In the genomic region with DNA sequence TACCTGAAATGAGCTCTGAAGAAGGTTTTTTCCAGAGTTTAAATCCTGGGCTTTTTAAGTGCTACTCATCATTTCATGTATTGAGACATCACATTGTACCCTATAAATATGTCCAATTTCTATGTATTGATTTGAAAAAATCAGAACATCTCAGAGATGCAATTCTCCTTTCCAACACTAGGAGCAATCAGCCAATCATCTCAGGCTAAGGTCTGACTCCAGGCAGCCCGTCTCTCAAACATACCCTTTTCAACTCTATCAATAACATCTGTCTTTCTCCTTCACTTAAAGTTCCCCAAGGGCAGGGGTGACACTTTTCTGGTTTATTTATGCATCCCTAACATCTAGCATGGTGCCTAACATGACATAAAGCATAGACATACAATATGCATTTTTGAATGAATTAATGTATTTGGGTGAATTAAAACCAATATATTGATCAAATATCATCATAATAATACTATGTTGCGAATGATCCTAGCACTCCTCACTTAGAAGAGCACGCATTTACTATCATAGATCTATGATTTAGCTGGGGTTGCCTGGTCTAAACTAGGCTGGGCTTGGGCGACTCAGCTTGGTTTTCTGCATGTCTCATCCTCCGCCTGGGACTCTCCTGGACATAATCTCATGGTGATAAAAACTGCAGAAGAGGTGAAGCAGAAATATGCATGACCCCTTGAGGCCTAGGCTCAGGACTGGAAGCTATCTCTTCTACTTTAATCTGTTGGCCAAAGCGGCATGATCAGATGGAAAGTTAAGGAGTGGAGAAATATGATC, we compare ENCODE assay signal across 12 cellular contexts. TPM values are rescaled to one million over a fixed set of nuclear protein-coding genes. Genes with fewer than 3 reads are reported as not detected.
DNase-seq lines count a peak whose midpoint lies in the region; ATAC-seq, FAIRE-seq and TF ChIP-seq lines count a peak whose summit lies in the region.
"Had no signal": no experiment of that assay in that cellular context is flagged by ENCODE, and none has a peak within 500 bp of the region (broad histone marks: within the 10 kb centered on the region; RNA-seq: fewer than 3 reads in every experiment).

No MANE protein-coding gene starts in this region.

- H3K4me3 ChIP-seq in bronchial epithelial cell (ENCODE audit: low read depth, low read length) (no peak overlapping the region), lower leg skin (ENCODE audit: low read depth, poor library complexity, severe bottlenecking) (no peak overlapping the region)

- intact Hi-C loops in lower leg skin (cut with DNase I; ENCODE audit: low total_unique reads), result no loop called here

- no peaks in the 10 kb centered on the region for H3K36me3 Mint-ChIP-seq in nephron progenitor cell (ENCODE audit: low read depth)
- H3K36me3 Mint-ChIP-seq: activated naive CD4-positive, alpha-beta T cell treated with anti-CD3 and anti-CD28 coated beads, Interleukin-2, amount 10 ng/mL, durations not matched to agents 7 days and 5 days had no signal

- no peak for TF ChIP-seq POLR2A in lower leg skin (IDR thresholded peaks at IDR 0.05)

- in situ Hi-C loops in KBM-7 (cut with MboI; ENCODE audit: low pct_unique_long_range_greater_than_20kb, low sequenced_read_pairs), result no loop called here

- peaks cover 3% of the 10 kb centered on the region for H3K27me3 Mint-ChIP-seq in nephron progenitor cell (ENCODE audit: low read depth, poor library complexity)

- no peaks in the 10 kb centered on the region for H3K9me3 Mint-ChIP-seq in nephron progenitor cell
- H3K9me3 Mint-ChIP-seq: activated naive CD4-positive, alpha-beta T cell treated with anti-CD3 and anti-CD28 coated beads, Interleukin-2, amount 10 ng/mL, durations not matched to agents 7 days and 5 days had no signal

- no peaks in the 10 kb centered on the region for H3K27me3 ChIP-seq in bronchial epithelial cell (ENCODE audit: control insufficient read depth, insufficient read depth, low read length)

- H3K4me3 Mint-ChIP-seq in nephron progenitor cell, result no peak overlapping the region
- H3K4me3 Mint-ChIP-seq: activated naive CD4-positive, alpha-beta T cell treated with anti-CD3 and anti-CD28 coated beads, Interleukin-2, amount 10 ng/mL, durations not matched to agents 7 days and 5 days had no signal

- TF ChIP-seq CTCF in bronchial epithelial cell (IDR thresholded peaks at IDR 0.05; ENCODE audit: insufficient read depth, low read length, severe bottlenecking) (peak; percentile 20), nephron progenitor cell (IDR thresholded peaks at IDR 0.05) (peak; percentile 56), lower leg skin (IDR thresholded peaks at IDR 0.05) (no peak)

- 88 to 93% methylated on average over 6 of the region's 6 CpGs for WGBS in lower leg skin, 2 donors

- peak overlapping the region; percentile 43 for H3K27ac Mint-ChIP-seq in nephron progenitor cell
- H3K27ac Mint-ChIP-seq: activated naive CD4-positive, alpha-beta T cell treated with anti-CD3 and anti-CD28 coated beads, Interleukin-2, amount 10 ng/mL, durations not matched to agents 7 days and 5 days had no signal

- H3K36me3 ChIP-seq in bronchial epithelial cell (ENCODE audit: control insufficient read depth, insufficient read depth, low read length), result no peaks in the 10 kb centered on the region

- no peak for FAIRE-seq in bronchial epithelial cell (lab: Jason Lieb, UNC)

- no peak for ATAC-seq in HG02759 (IDR thresholded peaks at IDR 0.05; ENCODE audit: unreplicated experiment)

- DNase-seq in DMS 273 (lab: John Stamatoyannopoulos, UW; ENCODE audit: unreplicated experiment), result peak; percentile 15
- DNase-seq in DMS 273 treated with DMSO at 0.1 percent for 48 hours (lab: John Stamatoyannopoulos, UW), result no peak
- peak; percentile 4 for DNase-seq in KBM-7
- no peak for DNase-seq in bronchial epithelial cell (ENCODE audit: low read depth)
- no peak for DNase-seq in nephron progenitor cell
- no peak for DNase-seq in lower leg skin (ENCODE audit: low spot score in 2 of 2)
- no peak for DNase-seq in globus pallidus (ENCODE audit: low spot score)
- DNase-seq: 8988T; activated naive CD4-positive, alpha-beta T cell treated with anti-CD3 and anti-CD28 coated beads, Interleukin-2, amount 10 ng/mL, durations not matched to agents 7 days and 5 days; kidney glomerular epithelial cell; NCI-H1694 had no signal

- peaks cover 44% of the 10 kb centered on the region for H3K4me1 Mint-ChIP-seq in nephron progenitor cell
- H3K4me1 Mint-ChIP-seq: activated naive CD4-positive, alpha-beta T cell treated with anti-CD3 and anti-CD28 coated beads, Interleukin-2, amount 10 ng/mL, durations not matched to agents 7 days and 5 days had no signal

RNA-seq across cellular contexts. Expression of gene CDH11, which starts 5.2 kb away (rescaled TPM):
- total RNA-seq in bronchial epithelial cell, result 23.8 and 82.1 TPM in 2 replicates
- 10 to 100 TPM; 37.4 to 78.8 (median 47.5) TPM for total RNA-seq in lower leg skin

Comparison
In these comparisons a context has a peak if more than half of its experiments do, and no peak if none do; other contexts are left out.
1. DNase-seq: peak in DMS 273 (single experiment) and KBM-7 (single experiment); none in DMS 273 treated with DMSO at 0.1 percent for 48 hours (single experiment), bronchial epithelial cell (single experiment), nephron progenitor cell (single experiment), lower leg skin (0 of 2) and globus pallidus (single experiment).
2. CTCF ChIP-seq: peak in bronchial epithelial cell (single experiment) and nephron progenitor cell (single experiment); none in lower leg skin (0 of 3).